ENCODE assay signal across 1 cellular context in genomic region chr11:60498399-60498798, GRCh38.
TF ChIP-seq lines count a peak whose summit lies in the region.

No MANE protein-coding gene starts in this region.

TF ChIP-seq in GM12878, 131 proteins besides CTCF, POLR2A, EP300 and RAD21:
- TF ChIP-seq ZBTB4 (CRISPR knock-in tag; IDR thresholded peaks at IDR 0.05) (no peak), POU2F2 (IDR thresholded peaks at IDR 0.05; ENCODE audit: borderline replicate concordance, low read depth, low read length) (no peak), ZNF207 (IDR thresholded peaks at IDR 0.05; ENCODE audit: borderline replicate concordance) (no peak), EZH2 (IDR thresholded peaks at IDR 0.05; ENCODE audit: borderline replicate concordance, control insufficient read depth, low read depth, low read length) (no peak), ZNF687 (IDR thresholded peaks at IDR 0.05) (no peak), ETV6 (conservative IDR thresholded peaks at IDR 0.05 in 1 of 2, IDR thresholded peaks at IDR 0.05 in 1 of 2; ENCODE audit: borderline replicate concordance in 1 of 2, low read depth in 1 of 2) (no peak), MEF2B (IDR thresholded peaks at IDR 0.05; ENCODE audit: partially characterized antibody, poor library complexity, severe bottlenecking) (no peak), DPF2 (IDR thresholded peaks at IDR 0.05) (no peak), ESRRA (IDR thresholded peaks at IDR 0.05; ENCODE audit: low read length) (no peak), MTA3 (IDR thresholded peaks at IDR 0.05; ENCODE audit: borderline replicate concordance, low read length) (no peak; the same call in 1 of the 2 replicates), IRF3 (IDR thresholded peaks at IDR 0.05) (no peak), RELA (IDR thresholded peaks at IDR 0.05; ENCODE audit: borderline replicate concordance, partially characterized antibody) (no peak), YY1 (IDR thresholded peaks at IDR 0.05; ENCODE audit: low read depth, low read length) (no peak), ZNF622 (IDR thresholded peaks at IDR 0.05) (no peak)
- TF ChIP-seq, protein P1, sequence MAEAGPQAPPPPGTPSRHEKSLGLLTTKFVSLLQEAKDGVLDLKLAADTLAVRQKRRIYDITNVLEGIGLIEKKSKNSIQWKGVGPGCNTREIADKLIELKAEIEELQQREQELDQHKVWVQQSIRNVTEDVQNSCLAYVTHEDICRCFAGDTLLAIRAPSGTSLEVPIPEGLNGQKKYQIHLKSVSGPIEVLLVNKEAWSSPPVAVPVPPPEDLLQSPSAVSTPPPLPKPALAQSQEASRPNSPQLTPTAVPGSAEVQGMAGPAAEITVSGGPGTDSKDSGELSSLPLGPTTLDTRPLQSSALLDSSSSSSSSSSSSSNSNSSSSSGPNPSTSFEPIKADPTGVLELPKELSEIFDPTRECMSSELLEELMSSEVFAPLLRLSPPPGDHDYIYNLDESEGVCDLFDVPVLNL (IDR thresholded peaks at IDR 0.05; ENCODE audit: low read depth, low read length) = no peak
- TF ChIP-seq, protein P2, sequence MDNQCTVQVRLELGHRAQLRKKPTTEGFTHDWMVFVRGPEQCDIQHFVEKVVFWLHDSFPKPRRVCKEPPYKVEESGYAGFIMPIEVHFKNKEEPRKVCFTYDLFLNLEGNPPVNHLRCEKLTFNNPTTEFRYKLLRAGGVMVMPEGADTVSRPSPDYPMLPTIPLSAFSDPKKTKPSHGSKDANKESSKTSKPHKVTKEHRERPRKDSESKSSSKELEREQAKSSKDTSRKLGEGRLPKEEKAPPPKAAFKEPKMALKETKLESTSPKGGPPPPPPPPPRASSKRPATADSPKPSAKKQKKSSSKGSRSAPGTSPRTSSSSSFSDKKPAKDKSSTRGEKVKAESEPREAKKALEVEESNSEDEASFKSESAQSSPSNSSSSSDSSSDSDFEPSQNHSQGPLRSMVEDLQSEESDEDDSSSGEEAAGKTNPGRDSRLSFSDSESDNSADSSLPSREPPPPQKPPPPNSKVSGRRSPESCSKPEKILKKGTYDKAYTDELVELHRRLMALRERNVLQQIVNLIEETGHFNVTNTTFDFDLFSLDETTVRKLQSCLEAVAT (IDR thresholded peaks at IDR 0.05) = no peak
- TF ChIP-seq, protein P3, sequence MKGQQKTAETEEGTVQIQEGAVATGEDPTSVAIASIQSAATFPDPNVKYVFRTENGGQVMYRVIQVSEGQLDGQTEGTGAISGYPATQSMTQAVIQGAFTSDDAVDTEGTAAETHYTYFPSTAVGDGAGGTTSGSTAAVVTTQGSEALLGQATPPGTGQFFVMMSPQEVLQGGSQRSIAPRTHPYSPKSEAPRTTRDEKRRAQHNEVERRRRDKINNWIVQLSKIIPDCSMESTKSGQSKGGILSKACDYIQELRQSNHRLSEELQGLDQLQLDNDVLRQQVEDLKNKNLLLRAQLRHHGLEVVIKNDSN (IDR thresholded peaks at IDR 0.05; ENCODE audit: borderline replicate concordance, extremely low read length, insufficient read depth, low read depth, low read length) = no peak
- TF ChIP-seq, protein P4, sequence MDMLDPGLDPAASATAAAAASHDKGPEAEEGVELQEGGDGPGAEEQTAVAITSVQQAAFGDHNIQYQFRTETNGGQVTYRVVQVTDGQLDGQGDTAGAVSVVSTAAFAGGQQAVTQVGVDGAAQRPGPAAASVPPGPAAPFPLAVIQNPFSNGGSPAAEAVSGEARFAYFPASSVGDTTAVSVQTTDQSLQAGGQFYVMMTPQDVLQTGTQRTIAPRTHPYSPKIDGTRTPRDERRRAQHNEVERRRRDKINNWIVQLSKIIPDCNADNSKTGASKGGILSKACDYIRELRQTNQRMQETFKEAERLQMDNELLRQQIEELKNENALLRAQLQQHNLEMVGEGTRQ (IDR thresholded peaks at IDR 0.05; ENCODE audit: borderline replicate concordance, low read depth, low read length) = no peak
